ENCODE assay signal across 12 cellular contexts in genomic region chr19:33052352-33052972, GRCh38. TPM values are rescaled to one million over a fixed set of nuclear protein-coding genes. Genes with fewer than 3 reads are reported as not detected.
DNase-seq lines count a peak whose midpoint lies in the region; ATAC-seq and TF ChIP-seq lines count a peak whose summit lies in the region.
"Had no signal": no experiment of that assay in that cellular context is flagged by ENCODE, and none has a peak within 500 bp of the region (broad histone marks: within the 10 kb centered on the region; RNA-seq: fewer than 3 reads in every experiment).

No MANE protein-coding gene starts in this region.

- H3K27ac ChIP-seq in heart left ventricle (no peak overlapping the region), uterus (peak overlapping the region; percentile 35 to 74), suprapubic skin (no peak overlapping the region)

- no peak for TF ChIP-seq EP300 in suprapubic skin (IDR thresholded peaks at IDR 0.05)

- 70 to 81% (median 76%) methylated on average over 8 of the region's 8 CpGs for WGBS in heart left ventricle, 4 donors
- WGBS in suprapubic skin = 61% methylated on average over 8 of the region's 8 CpGs

- no peaks in the 10 kb centered on the region for H3K9me3 ChIP-seq in heart left ventricle
- no peaks in the 10 kb centered on the region for H3K9me3 ChIP-seq in uterus
- no peaks in the 10 kb centered on the region for H3K9me3 ChIP-seq in suprapubic skin
- H3K9me3 ChIP-seq: BE2C had no signal

- intact Hi-C loops in Right ventricle myocardium superior (cut with DNase I) (no loop called here), heart left ventricle (cut with DNase I) (no loop called here), uterus (cut with DNase I; ENCODE audit: low total_unique reads) (no loop called here)

- H3K27me3 ChIP-seq in heart left ventricle (no peaks in the 10 kb centered on the region), uterus (no peaks in the 10 kb centered on the region), suprapubic skin (no peaks in the 10 kb centered on the region)
- H3K27me3 ChIP-seq: BE2C had no signal

- no peaks in the 10 kb centered on the region for H3K36me3 ChIP-seq in heart left ventricle
- H3K36me3 ChIP-seq in uterus = no peaks in the 10 kb centered on the region
- no peaks in the 10 kb centered on the region for H3K36me3 ChIP-seq in suprapubic skin
- H3K36me3 ChIP-seq: BE2C had no signal

- DNase-seq in Right ventricle myocardium superior (no peak), heart left ventricle (no peak), amniotic epithelial cell (ENCODE audit: low read depth) (peak; percentile 92), kidney glomerular epithelial cell (lab: John Stamatoyannopoulos, UW) (peak; percentile 51), uterus (peak; percentile 44 to 67), AG08396 (ENCODE audit: low spot score) (no peak), suprapubic skin (ENCODE audit: low spot score in 2 of 2) (no peak)
- DNase-seq: activated naive CD4-positive, alpha-beta T cell treated with anti-CD3 and anti-CD28 coated beads for 36 hours; BE2C; head of caudate nucleus; NCI-H1436 treated with DMSO at 0.1 percent for 48 hours had no signal

- H3K4me3 ChIP-seq in heart left ventricle (no peak overlapping the region), uterus (no peak overlapping the region), suprapubic skin (no peak overlapping the region)

- ATAC-seq in Right ventricle myocardium superior (ENCODE audit: poor library complexity) (peak; percentile 56), heart left ventricle (no peak), GM21381 (IDR thresholded peaks at IDR 0.05; ENCODE audit: unreplicated experiment) (no peak)

- TF ChIP-seq POLR2A in heart left ventricle (IDR thresholded peaks at IDR 0.05) (no peak), uterus (IDR thresholded peaks at IDR 0.05) (no peak), suprapubic skin (IDR thresholded peaks at IDR 0.05) (no peak)

- TF ChIP-seq CTCF in heart left ventricle (IDR thresholded peaks at IDR 0.05) (no peak), uterus (IDR thresholded peaks at IDR 0.05) (no peak), suprapubic skin (IDR thresholded peaks at IDR 0.05) (no peak)

- peaks cover 0 to 2% (median 0%) of the 10 kb centered on the region in 12 donors for H3K4me1 ChIP-seq in heart left ventricle
- H3K4me1 ChIP-seq in uterus = no peaks in the 10 kb centered on the region
- H3K4me1 ChIP-seq in suprapubic skin = peaks cover 4% of the 10 kb centered on the region

RNA-seq across cellular contexts. Expression of gene RHPN2, which starts 12.2 kb away (rescaled TPM):
- total RNA-seq in Right ventricle myocardium superior (1.8 TPM), heart left ventricle (1 to 10 TPM in 7 of 9 donors, under 1 TPM in 2; 0.35 to 3.7 (median 1.9) TPM), uterus (10 to 100 TPM in 1 of 4 donors, 1 to 10 TPM in 2, under 1 TPM in 1; under 0.01 to 10.6 (median 5.1) TPM), suprapubic skin (10 to 100 TPM in 3 of 4 donors, 1 to 10 TPM in 1; 7.8 to 39.7 (median 18.5) TPM)
- polyA plus RNA-seq in heart left ventricle = 1 to 10 TPM in 1 of 2 donors, under 1 TPM in 1; 0.72 to 1.1 TPM

RNA-seq across cellular contexts. Expression of gene GPATCH1, which starts 28.5 kb away (rescaled TPM):
- total RNA-seq in Right ventricle myocardium superior = 6.0 TPM
- total RNA-seq in heart left ventricle = 1 to 10 TPM; 3.4 to 6.7 (median 6.4) TPM
- polyA plus RNA-seq in heart left ventricle = 1 to 10 TPM; 3.3 to 3.5 TPM
- total RNA-seq in uterus = 10 to 100 TPM in 2 of 4 donors, 1 to 10 TPM in 1, under 1 TPM in 1; under 0.01 to 13.1 (median 7.4) TPM
- 10 to 100 TPM in 3 of 4 donors, 1 to 10 TPM in 1; 8.0 to 29.3 (median 14.3) TPM for total RNA-seq in suprapubic skin

Comparison
In these comparisons a context has a peak if more than half of its experiments do, and no peak if none do; other contexts are left out.
1. DNase-seq: peak in amniotic epithelial cell (single experiment), kidney glomerular epithelial cell (single experiment) and uterus (2 of 2); none in Right ventricle myocardium superior (single experiment), heart left ventricle (0 of 5), AG08396 (single experiment) and suprapubic skin (0 of 2).
2. H3K27ac ChIP-seq: peak in uterus (2 of 2); none in heart left ventricle (0 of 12) and suprapubic skin (single experiment).